Comparison of ENCODE assay signal across 8 cellular contexts in genomic region chr13:23020246-23020843, GRCh38.
DNase-seq lines count a peak whose midpoint lies in the region; ATAC-seq and TF ChIP-seq lines count a peak whose summit lies in the region.

No MANE protein-coding gene starts in this region.

- H3K4me1 ChIP-seq in esophagus squamous epithelium: no peaks in the 10 kb centered on the region

- H3K27me3 Mint-ChIP-seq in naive thymus-derived CD8-positive, alpha-beta T cell: peaks cover 1 to 24% (median 8%) of the 10 kb centered on the region in 5 donors

- no peak overlapping the region for H3K27ac Mint-ChIP-seq in naive thymus-derived CD8-positive, alpha-beta T cell

- WGBS in esophagus squamous epithelium, 2 donors: 13 to 16% methylated on average over 5 of the region's 5 CpGs

- H3K4me1 Mint-ChIP-seq in naive thymus-derived CD8-positive, alpha-beta T cell: no peaks in the 10 kb centered on the region

- H3K36me3 ChIP-seq in esophagus squamous epithelium: no peaks in the 10 kb centered on the region

- H3K27ac ChIP-seq in esophagus squamous epithelium: no peak overlapping the region

- ATAC-seq in GM18868 (IDR thresholded peaks at IDR 0.05; ENCODE audit: unreplicated experiment) (peak; percentile 98), HG03039 (IDR thresholded peaks at IDR 0.05; ENCODE audit: unreplicated experiment) (peak; percentile 94)
- ATAC-seq in naive thymus-derived CD8-positive, alpha-beta T cell: peak; percentile 62 to 68

- POLR2A ChIA-PET in naive thymus-derived CD8-positive, alpha-beta T cell (lab: Charles Lee): no interaction called here

- TF ChIP-seq POLR2A in esophagus squamous epithelium (IDR thresholded peaks at IDR 0.05): no peak

- intact Hi-C loops in esophagus squamous epithelium (cut with DNase I): no loop called here

- no peaks in the 10 kb centered on the region for H3K9me3 ChIP-seq in esophagus squamous epithelium

- H3K9me3 Mint-ChIP-seq in naive thymus-derived CD8-positive, alpha-beta T cell: no peaks in the 10 kb centered on the region

- DNase-seq in CMK (ENCODE audit: low read depth): peak; percentile 17
- DNase-seq in NCI-H2029 treated with DMSO at 0.1 percent for 48 hours (lab: John Stamatoyannopoulos, UW): peak; percentile 34
- no peak for DNase-seq in esophagus squamous epithelium (lab: John Stamatoyannopoulos, UW)
- DNase-seq in naive thymus-derived CD8-positive, alpha-beta T cell: peak in 5 of 10 donors; percentile 4 to 37 (median 18)
- no peak for DNase-seq in GOT3 (lab: John Stamatoyannopoulos, UW)

- no peaks in the 10 kb centered on the region for H3K27me3 ChIP-seq in esophagus squamous epithelium

- H3K4me3 ChIP-seq in WI38 (ENCODE audit: low read depth, low read length): no peak overlapping the region
- no peak overlapping the region for H3K4me3 ChIP-seq in esophagus squamous epithelium

- H3K36me3 Mint-ChIP-seq in naive thymus-derived CD8-positive, alpha-beta T cell: no peaks in the 10 kb centered on the region

- peak; percentile 70 for TF ChIP-seq CTCF in WI38 (IDR thresholded peaks at IDR 0.05; ENCODE audit: low read depth, low read length)
- TF ChIP-seq CTCF in esophagus squamous epithelium (IDR thresholded peaks at IDR 0.05): peak; percentile 16 to 77 (median 64)

- H3K4me3 Mint-ChIP-seq in naive thymus-derived CD8-positive, alpha-beta T cell: no peak overlapping the region

Comparison
In these comparisons a context has a peak if more than half of its experiments do, and no peak if none do; other contexts are left out.
1. DNase-seq: peak in CMK (single experiment) and NCI-H2029 treated with DMSO at 0.1 percent for 48 hours (single experiment); none in esophagus squamous epithelium (single experiment) and GOT3 (single experiment).
2. Peak in every context shown above with its lines, with median percentiles within 50 percentile points of each other: ATAC-seq.